ENCODE assay signal across 15 cellular contexts in genomic region chr20:47723322-47723721, GRCh38.
DNase-seq lines count a peak whose midpoint lies in the region; ATAC-seq, FAIRE-seq and TF ChIP-seq lines count a peak whose summit lies in the region.
"Had no signal": no experiment of that assay in that cellular context is flagged by ENCODE, and none has a peak within 500 bp of the region (broad histone marks: within the 10 kb centered on the region; RNA-seq: fewer than 3 reads in every experiment).

No MANE protein-coding gene starts in this region.

- H2AFZ ChIP-seq in mammary epithelial cell (ENCODE audit: low read depth, low read length): no peak overlapping the region

- H3K27me3 Mint-ChIP-seq in MCF 10A (ENCODE audit: insufficient read depth, unreplicated experiment): no peaks in the 10 kb centered on the region
- H3K27me3 Mint-ChIP-seq in dendritic cell treated with granulocyte-macrophage colony-stimulating factor and Interleukin-4, amounts not matched to agents 40 ng/mL and 50 ng/mL, for 4 days: no peaks in the 10 kb centered on the region

- dilution Hi-C loops in mammary epithelial cell (cut with HindIII; ENCODE audit: low sequenced_read_pairs): no loop called here

- H3K27me3 ChIP-seq in mammary epithelial cell (ENCODE audit: insufficient read depth, low read length): no peaks in the 10 kb centered on the region
- H3K27me3 ChIP-seq: BE2C had no signal

- peaks cover 26% of the 10 kb centered on the region for H3K79me2 ChIP-seq in mammary epithelial cell (ENCODE audit: insufficient read depth, low read length)

- no peak overlapping the region for H3K4me3 ChIP-seq in mammary epithelial cell (replicated peaks in 1 of 3; ENCODE audit: insufficient read depth in 1 of 3, low read depth in 2 of 3, low read length in 3 of 3)
- H3K4me3 ChIP-seq: A549, HAP-1 had no signal

- H3K36me3 ChIP-seq in mammary epithelial cell (ENCODE audit: insufficient read depth, low read length): no peaks in the 10 kb centered on the region
- H3K36me3 ChIP-seq: BE2C, HAP-1 had no signal

- in situ Hi-C loops in mammary epithelial cell (cut with MboI; ENCODE audit: low sequenced_read_pairs in 2 of 2): no loop called here

- peak overlapping the region; percentile 52 for H3K27ac Mint-ChIP-seq in MCF 10A (ENCODE audit: low read depth, unreplicated experiment)
- peak overlapping the region; percentile 90 for H3K27ac Mint-ChIP-seq in dendritic cell treated with granulocyte-macrophage colony-stimulating factor and Interleukin-4, amounts not matched to agents 40 ng/mL and 50 ng/mL, for 4 days

- no peak for TF ChIP-seq CTCF in MCF 10A (IDR thresholded peaks at IDR 0.05; ENCODE audit: unreplicated experiment)
- TF ChIP-seq CTCF in mammary epithelial cell (conservative IDR thresholded peaks at IDR 0.05 in 1 of 2, IDR thresholded peaks at IDR 0.05 in 1 of 2; ENCODE audit: extremely low read depth in 1 of 2, insufficient read depth in 1 of 2, low read depth in 1 of 2, low read length in 2 of 2): no peak

- no peak for DNase-seq in MCF 10A (ENCODE audit: unreplicated experiment)
- DNase-seq in mammary epithelial cell: no peak
- no peak for DNase-seq in HTR-8/SVneo (ENCODE audit: insufficient read length, low spot score)
- no peak for DNase-seq in NCI-H526 treated with DMSO at 0.1 percent for 48 hours (lab: John Stamatoyannopoulos, UW)
- no peak for DNase-seq in RPMI8226
- DNase-seq: BE2C; Caco-2; CD8-positive, alpha-beta memory T cell; DND-41; GDM1 had no signal

- ATAC-seq in HG03457 (IDR thresholded peaks at IDR 0.05; ENCODE audit: unreplicated experiment): no peak
- ATAC-seq: A549 had no signal

- no peak overlapping the region for H3K9ac ChIP-seq in mammary epithelial cell (ENCODE audit: insufficient read depth, low read length)

- H4K20me1 ChIP-seq in mammary epithelial cell (ENCODE audit: insufficient read depth, low read length): no peaks in the 10 kb centered on the region

- BruUV-seq in MCF 10A (replicated peaks; lab: Mats Ljungman, UMichigan): no TSS peak
- no TSS peak for BruUV-seq in mammary epithelial cell (replicated peaks; lab: Mats Ljungman, UMichigan)

- H3K36me3 Mint-ChIP-seq in MCF 10A (ENCODE audit: insufficient read depth, unreplicated experiment): peaks cover 47% of the 10 kb centered on the region
- H3K36me3 Mint-ChIP-seq in dendritic cell treated with granulocyte-macrophage colony-stimulating factor and Interleukin-4, amounts not matched to agents 40 ng/mL and 50 ng/mL, for 4 days (ENCODE audit: low read depth): peaks cover 85% of the 10 kb centered on the region
- H3K36me3 Mint-ChIP-seq: CD8-positive, alpha-beta memory T cell had no signal

- no peaks in the 10 kb centered on the region for H3K4me1 ChIP-seq in mammary epithelial cell (ENCODE audit: insufficient read depth, low read length)
- H3K4me1 ChIP-seq: A549 had no signal

- H3K4me3 Mint-ChIP-seq in MCF 10A (ENCODE audit: unreplicated experiment): no peak overlapping the region
- no peak overlapping the region for H3K4me3 Mint-ChIP-seq in dendritic cell treated with granulocyte-macrophage colony-stimulating factor and Interleukin-4, amounts not matched to agents 40 ng/mL and 50 ng/mL, for 4 days

- H3K4me1 Mint-ChIP-seq in MCF 10A (ENCODE audit: insufficient read depth, unreplicated experiment): no peaks in the 10 kb centered on the region
- H3K4me1 Mint-ChIP-seq in dendritic cell treated with granulocyte-macrophage colony-stimulating factor and Interleukin-4, amounts not matched to agents 40 ng/mL and 50 ng/mL, for 4 days (ENCODE audit: low read depth): peaks cover 88% of the 10 kb centered on the region

- POLR2A ChIA-PET in MCF 10A (lab: Yijun Ruan, JAX): interaction anchor here (0.7 to 1.5 kb wide), 2 partner anchors 29 to 572 kb away, joined by 3 read pairs; no protein-coding TSS in a partner anchor

- no peaks in the 10 kb centered on the region for H3K9me3 Mint-ChIP-seq in MCF 10A (ENCODE audit: unreplicated experiment)
- no peaks in the 10 kb centered on the region for H3K9me3 Mint-ChIP-seq in dendritic cell treated with granulocyte-macrophage colony-stimulating factor and Interleukin-4, amounts not matched to agents 40 ng/mL and 50 ng/mL, for 4 days
- H3K9me3 Mint-ChIP-seq: CD8-positive, alpha-beta memory T cell had no signal

- no peak overlapping the region for H3K4me2 ChIP-seq in mammary epithelial cell (ENCODE audit: insufficient read depth, low read depth, low read length)
- H3K4me2 ChIP-seq: A549 had no signal

- FAIRE-seq in HTR-8/SVneo (lab: Jason Lieb, UNC): peak; percentile 9
- FAIRE-seq: A549, H1 had no signal

- CTCF ChIA-PET in MCF 10A (lab: Yijun Ruan, JAX) (interaction anchor here (1.0 to 3.9 kb wide), 6 partner anchors 11 to 898 kb away, joined by 3 to 48 read pairs (median 8); partner anchors contain the start of gene SULF2), mammary epithelial cell (lab: Charles Lee; ENCODE audit: low non-redundant PET) (no interaction called here)

- no peak overlapping the region for H3K27ac ChIP-seq in mammary epithelial cell (ENCODE audit: insufficient read depth, low read depth, low read length)
- H3K27ac ChIP-seq: A549 had no signal

- 100% methylated on average over 10 of the region's 11 CpGs for WGBS in mammary epithelial cell (ENCODE audit: low coverage, missing lambda C conversion rate)

- H3K9me3 ChIP-seq in mammary epithelial cell (replicated peaks; ENCODE audit: insufficient read depth, low read length): no peaks in the 10 kb centered on the region
- H3K9me3 ChIP-seq: A549, BE2C, Caco-2, HAP-1 had no signal

- intact Hi-C loops in MCF 10A (cut with micrococcal nuclease) (no loop called here), mammary epithelial cell (cut with micrococcal nuclease) (no loop called here)
- intact Hi-C loops in dendritic cell treated with granulocyte-macrophage colony-stimulating factor and Interleukin-4, amounts not matched to agents 40 ng/mL and 50 ng/mL, for 4 days (cut with micrococcal nuclease): no loop called here
